1 cellular context compared by ENCODE assay signal in the genomic region with DNA sequence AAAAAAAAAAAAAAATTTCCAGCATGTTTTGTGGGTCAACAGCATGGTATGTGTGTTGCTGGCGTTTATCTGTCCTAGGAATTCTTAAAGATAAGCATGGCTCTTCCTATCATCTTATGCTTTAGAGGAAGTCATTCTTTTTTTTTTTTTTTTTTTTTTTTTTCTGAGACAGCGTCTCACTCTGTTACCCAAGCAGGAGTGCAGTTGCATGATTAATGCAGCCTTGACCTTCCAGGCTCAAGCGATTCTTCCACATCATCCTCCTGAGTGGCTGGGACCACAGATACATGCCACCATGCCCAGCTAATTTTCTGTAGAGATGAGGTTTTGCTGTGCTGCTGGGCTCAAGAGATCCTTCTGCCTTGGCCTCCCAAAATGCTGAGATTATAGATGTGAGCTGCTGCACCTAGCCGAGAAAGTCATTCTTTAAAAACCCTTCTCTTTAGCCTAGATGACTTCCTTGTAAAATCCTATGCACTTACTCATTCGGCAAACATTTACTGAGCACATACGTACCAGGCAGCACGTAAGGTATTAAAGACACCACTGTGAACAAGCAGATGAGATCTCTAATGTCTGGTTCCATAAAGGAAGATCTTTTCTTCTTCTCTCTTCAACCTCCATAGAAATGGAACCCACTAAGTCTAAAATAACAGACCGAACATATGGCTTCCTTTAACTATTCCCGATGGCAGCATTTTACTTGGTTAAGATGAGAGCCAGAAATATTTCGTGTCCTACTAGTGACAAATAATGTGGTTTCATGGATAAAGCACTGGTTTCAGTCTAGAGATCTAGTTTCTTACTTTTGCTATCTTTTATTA.
TF ChIP-seq lines count a peak whose summit lies in the region.

No MANE protein-coding gene starts in this region.

TF ChIP-seq in HCT116, 20 proteins besides CTCF, POLR2A, EP300 and RAD21 (continued from another document):
- TF ChIP-seq, protein P1, sequence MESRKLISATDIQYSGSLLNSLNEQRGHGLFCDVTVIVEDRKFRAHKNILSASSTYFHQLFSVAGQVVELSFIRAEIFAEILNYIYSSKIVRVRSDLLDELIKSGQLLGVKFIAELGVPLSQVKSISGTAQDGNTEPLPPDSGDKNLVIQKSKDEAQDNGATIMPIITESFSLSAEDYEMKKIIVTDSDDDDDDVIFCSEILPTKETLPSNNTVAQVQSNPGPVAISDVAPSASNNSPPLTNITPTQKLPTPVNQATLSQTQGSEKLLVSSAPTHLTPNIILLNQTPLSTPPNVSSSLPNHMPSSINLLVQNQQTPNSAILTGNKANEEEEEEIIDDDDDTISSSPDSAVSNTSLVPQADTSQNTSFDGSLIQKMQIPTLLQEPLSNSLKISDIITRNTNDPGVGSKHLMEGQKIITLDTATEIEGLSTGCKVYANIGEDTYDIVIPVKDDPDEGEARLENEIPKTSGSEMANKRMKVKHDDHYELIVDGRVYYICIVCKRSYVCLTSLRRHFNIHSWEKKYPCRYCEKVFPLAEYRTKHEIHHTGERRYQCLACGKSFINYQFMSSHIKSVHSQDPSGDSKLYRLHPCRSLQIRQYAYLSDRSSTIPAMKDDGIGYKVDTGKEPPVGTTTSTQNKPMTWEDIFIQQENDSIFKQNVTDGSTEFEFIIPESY (IDR thresholded peaks at IDR 0.05; ENCODE audit: extremely low read depth, insufficient replicate concordance, low read length) = no peak
- TF ChIP-seq, protein P2, sequence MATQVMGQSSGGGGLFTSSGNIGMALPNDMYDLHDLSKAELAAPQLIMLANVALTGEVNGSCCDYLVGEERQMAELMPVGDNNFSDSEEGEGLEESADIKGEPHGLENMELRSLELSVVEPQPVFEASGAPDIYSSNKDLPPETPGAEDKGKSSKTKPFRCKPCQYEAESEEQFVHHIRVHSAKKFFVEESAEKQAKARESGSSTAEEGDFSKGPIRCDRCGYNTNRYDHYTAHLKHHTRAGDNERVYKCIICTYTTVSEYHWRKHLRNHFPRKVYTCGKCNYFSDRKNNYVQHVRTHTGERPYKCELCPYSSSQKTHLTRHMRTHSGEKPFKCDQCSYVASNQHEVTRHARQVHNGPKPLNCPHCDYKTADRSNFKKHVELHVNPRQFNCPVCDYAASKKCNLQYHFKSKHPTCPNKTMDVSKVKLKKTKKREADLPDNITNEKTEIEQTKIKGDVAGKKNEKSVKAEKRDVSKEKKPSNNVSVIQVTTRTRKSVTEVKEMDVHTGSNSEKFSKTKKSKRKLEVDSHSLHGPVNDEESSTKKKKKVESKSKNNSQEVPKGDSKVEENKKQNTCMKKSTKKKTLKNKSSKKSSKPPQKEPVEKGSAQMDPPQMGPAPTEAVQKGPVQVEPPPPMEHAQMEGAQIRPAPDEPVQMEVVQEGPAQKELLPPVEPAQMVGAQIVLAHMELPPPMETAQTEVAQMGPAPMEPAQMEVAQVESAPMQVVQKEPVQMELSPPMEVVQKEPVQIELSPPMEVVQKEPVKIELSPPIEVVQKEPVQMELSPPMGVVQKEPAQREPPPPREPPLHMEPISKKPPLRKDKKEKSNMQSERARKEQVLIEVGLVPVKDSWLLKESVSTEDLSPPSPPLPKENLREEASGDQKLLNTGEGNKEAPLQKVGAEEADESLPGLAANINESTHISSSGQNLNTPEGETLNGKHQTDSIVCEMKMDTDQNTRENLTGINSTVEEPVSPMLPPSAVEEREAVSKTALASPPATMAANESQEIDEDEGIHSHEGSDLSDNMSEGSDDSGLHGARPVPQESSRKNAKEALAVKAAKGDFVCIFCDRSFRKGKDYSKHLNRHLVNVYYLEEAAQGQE (IDR thresholded peaks at IDR 0.05; ENCODE audit: low read depth) = no peak
- TF ChIP-seq JUND (IDR thresholded peaks at IDR 0.05) (peak; percentile 46; the same call in 1 of the 2 replicates), TCF7L2 (IDR thresholded peaks at IDR 0.05; ENCODE audit: borderline replicate concordance, extremely low read depth, insufficient read depth, insufficient read length) (no peak), SIN3A (IDR thresholded peaks at IDR 0.05; ENCODE audit: low read depth) (no peak), EZH2phosphoT487 (IDR thresholded peaks at IDR 0.05; ENCODE audit: borderline replicate concordance) (no peak), ZNF274 (IDR thresholded peaks at IDR 0.05; ENCODE audit: low read depth, low read length) (no peak), CEBPB (IDR thresholded peaks at IDR 0.05; ENCODE audit: low read depth) (peak; percentile 12; the same call in 1 of the 2 replicates), ZFX (IDR thresholded peaks at IDR 0.05) (no peak), SRF (IDR thresholded peaks at IDR 0.05; ENCODE audit: low read depth) (no peak), ELF1 (IDR thresholded peaks at IDR 0.05; ENCODE audit: borderline replicate concordance, low read depth) (no peak), FOSL1 (IDR thresholded peaks at IDR 0.05; ENCODE audit: low read depth) (peak; percentile 46; the same call in 1 of the 2 replicates), SP1 (IDR thresholded peaks at IDR 0.05; ENCODE audit: low read depth) (peak; percentile 36; the same call in 1 of the 2 replicates), POLR2AphosphoS5 (IDR thresholded peaks at IDR 0.05; ENCODE audit: low read depth, low read length) (no peak), YY1 (IDR thresholded peaks at IDR 0.05; ENCODE audit: extremely low read depth, insufficient replicate concordance, low read depth, low read length) (no peak), EZH2 (IDR thresholded peaks at IDR 0.05) (no peak), CBX3 (IDR thresholded peaks at IDR 0.05; ENCODE audit: low read depth) (0 out of 2 replicates have a peak, but pooled peaks have one; percentile 13)
- TF ChIP-seq, protein P3, sequence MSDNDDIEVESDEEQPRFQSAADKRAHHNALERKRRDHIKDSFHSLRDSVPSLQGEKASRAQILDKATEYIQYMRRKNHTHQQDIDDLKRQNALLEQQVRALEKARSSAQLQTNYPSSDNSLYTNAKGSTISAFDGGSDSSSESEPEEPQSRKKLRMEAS (IDR thresholded peaks at IDR 0.05) = no peak
- TF ChIP-seq, protein P4, sequence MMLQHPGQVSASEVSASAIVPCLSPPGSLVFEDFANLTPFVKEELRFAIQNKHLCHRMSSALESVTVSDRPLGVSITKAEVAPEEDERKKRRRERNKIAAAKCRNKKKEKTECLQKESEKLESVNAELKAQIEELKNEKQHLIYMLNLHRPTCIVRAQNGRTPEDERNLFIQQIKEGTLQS (IDR thresholded peaks at IDR 0.05) = no peak
